ENCODE assay signal across 8 cellular contexts in the genomic region with DNA sequence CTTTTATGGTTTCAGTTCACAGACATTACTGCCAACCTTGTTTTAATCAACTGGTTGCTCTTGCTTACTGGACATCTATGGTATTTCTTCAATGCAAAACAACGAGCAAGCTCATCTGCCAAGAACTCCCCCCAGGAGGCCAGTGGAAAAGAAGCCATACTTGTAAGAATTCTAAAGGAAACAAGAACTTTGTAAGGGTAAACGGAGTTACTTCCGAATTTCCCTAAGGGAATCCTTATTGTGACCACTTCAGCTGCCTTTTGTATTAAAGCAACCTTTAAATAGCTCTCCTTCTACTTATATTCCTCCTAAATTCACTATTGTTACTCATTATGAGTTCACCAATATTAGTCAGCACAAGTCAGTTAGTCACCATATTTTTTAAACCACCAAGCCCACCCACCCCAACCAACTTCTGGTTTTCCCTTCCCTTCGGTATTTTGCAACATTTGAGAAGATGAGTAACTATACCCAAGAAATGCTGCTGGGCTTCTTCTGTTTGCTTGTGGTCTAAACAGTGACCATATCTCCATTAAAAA.
DNase-seq lines count a peak whose midpoint lies in the region; ATAC-seq and TF ChIP-seq lines count a peak whose summit lies in the region.

No MANE protein-coding gene starts in this region.

- peaks cover 27% of the 10 kb centered on the region for H3K36me3 Mint-ChIP-seq in activated CD4-positive, alpha-beta memory T cell treated with anti-CD3 and anti-CD28 coated beads, Interleukin-2, amount 10 ng/mL, durations not matched to agents 7 days and 5 days (ENCODE audit: low read depth)
- H3K36me3 Mint-ChIP-seq in progenitor cell of endocrine pancreas (ENCODE audit: insufficient read depth), result peaks cover 6% of the 10 kb centered on the region

- POLR2A ChIA-PET in activated CD4-positive, alpha-beta memory T cell treated with anti-CD3 and anti-CD28 coated beads, Interleukin-2, amount 10 ng/mL, durations not matched to agents 7 days and 5 days (lab: Charles Lee), result interaction anchor here (1.0 to 2.5 kb wide), 4 partner anchors 9 to 46 kb away, joined by 3 to 8 read pairs (median 4); no protein-coding TSS in a partner anchor

- no peaks in the 10 kb centered on the region for H3K9me3 ChIP-seq in HUES64 (ENCODE audit: insufficient read depth, low read depth, low read length)

- peak overlapping the region; percentile 76 for H3K27ac Mint-ChIP-seq in activated CD4-positive, alpha-beta memory T cell treated with anti-CD3 and anti-CD28 coated beads, Interleukin-2, amount 10 ng/mL, durations not matched to agents 7 days and 5 days
- no peak overlapping the region for H3K27ac Mint-ChIP-seq in progenitor cell of endocrine pancreas

- CTCF ChIA-PET in activated CD4-positive, alpha-beta memory T cell treated with anti-CD3 and anti-CD28 coated beads, Interleukin-2, amount 10 ng/mL, durations not matched to agents 7 days and 5 days (lab: Charles Lee), result interaction anchor here (2.9 kb wide), 1 partner anchor 42 kb away, joined by 11 read pairs; no protein-coding TSS in a partner anchor

- no peak overlapping the region for H3K9ac ChIP-seq in HUES64 (ENCODE audit: low read depth, low read length)

- peaks cover 71% of the 10 kb centered on the region for H3K4me1 ChIP-seq in HUES64 (ENCODE audit: insufficient read depth, low read length)

- H3K9me3 Mint-ChIP-seq in activated CD4-positive, alpha-beta memory T cell treated with anti-CD3 and anti-CD28 coated beads, Interleukin-2, amount 10 ng/mL, durations not matched to agents 7 days and 5 days, result no peaks in the 10 kb centered on the region
- peaks cover 23% of the 10 kb centered on the region for H3K9me3 Mint-ChIP-seq in progenitor cell of endocrine pancreas (ENCODE audit: low read depth)

- peaks cover 22% of the 10 kb centered on the region for H3K36me3 ChIP-seq in HUES64 (ENCODE audit: insufficient read depth, low read length)

- peak overlapping the region; percentile 42 for H3K4me3 Mint-ChIP-seq in activated CD4-positive, alpha-beta memory T cell treated with anti-CD3 and anti-CD28 coated beads, Interleukin-2, amount 10 ng/mL, durations not matched to agents 7 days and 5 days
- no peak overlapping the region for H3K4me3 Mint-ChIP-seq in progenitor cell of endocrine pancreas (ENCODE audit: low read depth)

- H3K27me3 Mint-ChIP-seq in activated CD4-positive, alpha-beta memory T cell treated with anti-CD3 and anti-CD28 coated beads, Interleukin-2, amount 10 ng/mL, durations not matched to agents 7 days and 5 days, result no peaks in the 10 kb centered on the region
- H3K27me3 Mint-ChIP-seq in progenitor cell of endocrine pancreas, result no peaks in the 10 kb centered on the region

- ATAC-seq in HG03108 (IDR thresholded peaks at IDR 0.05; ENCODE audit: unreplicated experiment), result no peak

- no peak overlapping the region for H3K4me3 ChIP-seq in HUES64 (ENCODE audit: low read length)

- peaks cover 82% of the 10 kb centered on the region for H3K4me1 Mint-ChIP-seq in activated CD4-positive, alpha-beta memory T cell treated with anti-CD3 and anti-CD28 coated beads, Interleukin-2, amount 10 ng/mL, durations not matched to agents 7 days and 5 days
- H3K4me1 Mint-ChIP-seq in progenitor cell of endocrine pancreas (ENCODE audit: low read depth), result peaks cover 23% of the 10 kb centered on the region

- 51% methylated on average over 4 of the region's 4 CpGs for WGBS in HUES64

- TF ChIP-seq CTCF in progenitor cell of endocrine pancreas (IDR thresholded peaks at IDR 0.05; ENCODE audit: unreplicated experiment), result no peak

- peak overlapping the region; percentile 58 for H3K27ac ChIP-seq in HUES64 (ENCODE audit: low read depth, low read length)

- H3K27me3 ChIP-seq in HUES64 (ENCODE audit: insufficient read depth, low read length), result no peaks in the 10 kb centered on the region

- peak; percentile 55 to 56 for DNase-seq in AML-193 (lab: John Stamatoyannopoulos, UW)
- DNase-seq in activated CD4-positive, alpha-beta memory T cell treated with anti-CD3 and anti-CD28 coated beads, Interleukin-2, amount 10 ng/mL, durations not matched to agents 7 days and 5 days, result peak; percentile 47
- peak; percentile 89 for DNase-seq in glomerular visceral epithelial cell (ENCODE audit: extremely low spot score)
- no peak for DNase-seq in progenitor cell of endocrine pancreas (ENCODE audit: low spot score, unreplicated experiment)
- DNase-seq in NCI-H128 (lab: John Stamatoyannopoulos, UW; ENCODE audit: unreplicated experiment), result no peak
- DNase-seq in putamen (ENCODE audit: low spot score), result no peak

Comparison
In these comparisons a context has a peak if more than half of its experiments do, and no peak if none do; other contexts are left out.
1. DNase-seq: peak in AML-193 (2 of 2), activated CD4-positive, alpha-beta memory T cell treated with anti-CD3 and anti-CD28 coated beads, Interleukin-2, amount 10 ng/mL, durations not matched to agents 7 days and 5 days (single experiment) and glomerular visceral epithelial cell (single experiment); none in progenitor cell of endocrine pancreas (single experiment), NCI-H128 (single experiment) and putamen (single experiment).